In the genomic region with DNA sequence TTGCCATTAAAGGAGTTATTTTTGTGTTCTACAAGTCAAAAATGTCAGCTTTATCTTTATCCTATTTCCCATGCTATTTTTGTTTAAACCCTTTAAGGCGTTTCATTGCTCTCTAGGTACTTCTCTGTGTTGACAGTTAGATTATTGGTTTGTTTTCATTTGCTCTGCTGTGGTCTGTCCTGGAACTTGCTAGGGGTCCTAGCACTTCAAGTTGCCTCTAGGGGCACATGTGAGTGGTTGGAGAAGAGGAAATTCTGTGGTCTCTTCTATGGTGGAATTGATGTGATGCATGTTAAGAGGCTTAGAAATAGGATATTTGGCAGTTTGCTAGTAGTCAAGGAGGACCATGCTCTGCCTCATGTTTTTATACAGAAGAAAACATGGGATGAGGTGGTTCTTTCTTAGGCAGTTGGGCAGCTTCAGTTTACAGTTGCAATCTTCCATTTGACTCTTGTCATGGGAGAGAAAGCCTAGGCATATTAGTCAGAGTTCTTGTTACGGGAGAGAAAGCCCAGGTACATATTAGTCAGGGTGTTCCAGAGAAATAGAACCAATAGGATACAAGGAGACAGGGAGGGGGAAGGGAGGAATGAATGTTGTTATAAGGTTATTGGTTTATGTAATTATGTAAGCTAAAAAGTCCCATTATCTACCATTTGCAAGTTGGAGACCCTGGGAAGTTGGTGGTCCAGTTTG, we compare ENCODE assay signal across 1 cellular context.
TF ChIP-seq lines count a peak whose summit lies in the region.

No MANE protein-coding gene starts in this region.

TF ChIP-seq in WTC11, 78 proteins besides CTCF, POLR2A, EP300 and RAD21 (continued from another document):
- TF ChIP-seq, protein P1, sequence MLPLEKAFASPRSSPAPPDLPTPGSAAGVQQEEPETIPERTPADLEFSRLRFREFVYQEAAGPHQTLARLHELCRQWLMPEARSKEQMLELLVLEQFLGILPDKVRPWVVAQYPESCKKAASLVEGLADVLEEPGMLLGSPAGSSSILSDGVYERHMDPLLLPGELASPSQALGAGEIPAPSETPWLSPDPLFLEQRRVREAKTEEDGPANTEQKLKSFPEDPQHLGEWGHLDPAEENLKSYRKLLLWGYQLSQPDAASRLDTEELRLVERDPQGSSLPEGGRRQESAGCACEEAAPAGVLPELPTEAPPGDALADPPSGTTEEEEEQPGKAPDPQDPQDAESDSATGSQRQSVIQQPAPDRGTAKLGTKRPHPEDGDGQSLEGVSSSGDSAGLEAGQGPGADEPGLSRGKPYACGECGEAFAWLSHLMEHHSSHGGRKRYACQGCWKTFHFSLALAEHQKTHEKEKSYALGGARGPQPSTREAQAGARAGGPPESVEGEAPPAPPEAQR (CRISPR knock-in tag; IDR thresholded peaks at IDR 0.05), result no peak
- no peak for TF ChIP-seq PRRX2 (CRISPR knock-in tag; IDR thresholded peaks at IDR 0.05)
- TF ChIP-seq FOXJ3 (CRISPR knock-in tag; IDR thresholded peaks at IDR 0.05; ENCODE audit: borderline replicate concordance), result no peak
- TF ChIP-seq NR2C2 (CRISPR knock-in tag; IDR thresholded peaks at IDR 0.05), result no peak
TF ChIP-seq in WTC11: peak in this region for 0.
